In genomic region chr1:167224734-167225235, GRCh38 we compare ENCODE assay signal across 8 cellular contexts. TPM values are rescaled to one million over a fixed set of nuclear protein-coding genes. Genes with fewer than 3 reads are reported as not detected.
DNase-seq lines count a peak whose midpoint lies in the region; ATAC-seq and TF ChIP-seq lines count a peak whose summit lies in the region.
"Not testable (repeated sequence)": the region's sequence is repeated elsewhere in the genome, so short reads cannot be mapped to it uniquely, and the experiment has no call there.

No MANE protein-coding gene starts in this region.

- not testable (repeated sequence) for H3T11ph ChIP-seq in H9 (ENCODE audit: low read length)

- not testable (repeated sequence) for H2BK12ac ChIP-seq in H9 (ENCODE audit: insufficient read length, low read depth, low read length)

- H2BK5ac ChIP-seq in H9 (ENCODE audit: insufficient read length, low read length), result not testable (repeated sequence)

- peak overlapping the region in 2 of 8 donors; percentile 81 to 89 for H3K27ac Mint-ChIP-seq in CD8-positive, alpha-beta memory T cell
- H3K27ac Mint-ChIP-seq in H9, result peak overlapping the region; percentile 37 to 65 (median 58); a peak in 5 of 7 replicates
- peak overlapping the region in 1 of 3 donors; percentile 23 for H3K27ac Mint-ChIP-seq in IgD-negative memory B cell
- not testable (repeated sequence) for H3K27ac Mint-ChIP-seq in WTC11
- peak overlapping the region in 4 of 5 experiments; percentile 45 to 82 (median 59) for H3K27ac Mint-ChIP-seq in brain
- peak overlapping the region; percentile 10 for H3K27ac Mint-ChIP-seq in memory B cell
- H3K27ac Mint-ChIP-seq in stimulated activated naive B cell treated with anti-CD40 and anti-IgM and Interleukin-4, amounts not matched to agents 10 μg/mL and 1 μg/mL and 100 μg/mL, for 72 hours, result peak overlapping the region; percentile 42

- not testable (repeated sequence) for H3K9me3 ChIP-seq in CD8-positive, alpha-beta memory T cell (ENCODE audit: low read length); H9 (ENCODE audit: control insufficient read depth, low read depth, low read length)

- H2BK20ac ChIP-seq in H9 (ENCODE audit: low read depth, low read length, poor library complexity, severe bottlenecking), result not testable (repeated sequence)

- H3K18ac ChIP-seq in H9 (ENCODE audit: insufficient read length, low read depth, low read length), result not testable (repeated sequence)

- H3K4me3 Mint-ChIP-seq in CD8-positive, alpha-beta memory T cell; memory B cell; stimulated activated naive B cell treated with anti-CD40 and anti-IgM and Interleukin-4, amounts not matched to agents 10 μg/mL and 1 μg/mL and 100 μg/mL, for 72 hours: not testable (repeated sequence)
- H3K4me3 Mint-ChIP-seq in H9 (peak overlapping the region in 1 of 2 experiments; percentile 34; a peak in 3 of 5 replicates), IgD-negative memory B cell (peak overlapping the region in 3 of 4 donors; percentile 20 to 52 (median 46)), WTC11 (peak overlapping the region; percentile 14), brain (peak overlapping the region; percentile 17 to 96 (median 74))

- not testable (repeated sequence) for H3K56ac ChIP-seq in H9 (ENCODE audit: insufficient read length, low read depth, low read length)

- not testable (repeated sequence) for DNase-seq in CD8-positive, alpha-beta memory T cell; H9; WTC11 (ENCODE audit: low spot score); memory B cell (ENCODE audit: low spot score in 2 of 2); stimulated activated naive B cell treated with anti-CD40 and anti-IgM and Interleukin-4, amounts not matched to agents 10 μg/mL and 1 μg/mL and 100 μg/mL, for 72 hours
- DNase-seq in NCI-H82 (lab: John Stamatoyannopoulos, UW), result peak; percentile 37

- not testable (repeated sequence) for H3K23ac ChIP-seq in H9 (ENCODE audit: insufficient read length, low read depth, low read length)

- H3K4me1 Mint-ChIP-seq in CD8-positive, alpha-beta memory T cell, result peaks cover 36 to 74% (median 68%) of the 10 kb centered on the region in 3 donors
- H3K4me1 Mint-ChIP-seq in H9, result peaks cover 70 to 74% of the 10 kb centered on the region in 2 experiments
- peaks cover 24 to 53% (median 51%) of the 10 kb centered on the region in 3 donors for H3K4me1 Mint-ChIP-seq in IgD-negative memory B cell
- H3K4me1 Mint-ChIP-seq in WTC11, result peaks cover 69% of the 10 kb centered on the region
- peaks cover 71% of the 10 kb centered on the region for H3K4me1 Mint-ChIP-seq in brain
- peaks cover 39% of the 10 kb centered on the region for H3K4me1 Mint-ChIP-seq in memory B cell
- H3K4me1 Mint-ChIP-seq in stimulated activated naive B cell treated with anti-CD40 and anti-IgM and Interleukin-4, amounts not matched to agents 10 μg/mL and 1 μg/mL and 100 μg/mL, for 72 hours, result peaks cover 19 to 60% of the 10 kb centered on the region in 2 donors

- H3K4me1 ChIP-seq in CD8-positive, alpha-beta memory T cell (ENCODE audit: insufficient read depth, low read length), result peaks cover 27% of the 10 kb centered on the region
- not testable (repeated sequence) for H3K4me1 ChIP-seq in H9 (ENCODE audit: insufficient read depth, low read length)

- H3K27me3 Mint-ChIP-seq in CD8-positive, alpha-beta memory T cell; H9 (ENCODE audit: low read depth); IgD-negative memory B cell; WTC11 (ENCODE audit: low read depth); brain; memory B cell; stimulated activated naive B cell treated with anti-CD40 and anti-IgM and Interleukin-4, amounts not matched to agents 10 μg/mL and 1 μg/mL and 100 μg/mL, for 72 hours: not testable (repeated sequence)

- not testable (repeated sequence) for H3K79me1 ChIP-seq in H9 (ENCODE audit: insufficient read depth, low read depth, low read length, poor library complexity, severe bottlenecking)

- not testable (repeated sequence) for H2AK5ac ChIP-seq in H9 (ENCODE audit: insufficient read length, low read length)

- not testable (repeated sequence) for H4K8ac ChIP-seq in H9 (replicated peaks; ENCODE audit: insufficient read length, low read depth, low read length)

- H2AFZ ChIP-seq in H9 (ENCODE audit: low read length), result not testable (repeated sequence)

- not testable (repeated sequence) for H3K14ac ChIP-seq in H9 (ENCODE audit: insufficient read depth, low read length)

- H4K20me1 ChIP-seq in H9 (ENCODE audit: control insufficient read depth, insufficient read depth, insufficient read length), result not testable (repeated sequence)

- ATAC-seq in WTC11; memory B cell (ENCODE audit: low read depth); stimulated activated naive B cell treated with anti-CD40 and anti-IgM and Interleukin-4, amounts not matched to agents 10 μg/mL and 1 μg/mL and 100 μg/mL, for 72 hours (replicated peaks): not testable (repeated sequence)

- not testable (repeated sequence) for H3K36me3 ChIP-seq in CD8-positive, alpha-beta memory T cell (ENCODE audit: insufficient read depth, low read length)

- POLR2A ChIA-PET in CD8-positive, alpha-beta memory T cell (lab: Charles Lee); WTC11 (lab: Charles Lee): not testable (repeated sequence)

- H3K27me3 ChIP-seq in CD8-positive, alpha-beta memory T cell (ENCODE audit: insufficient read depth, low read length, poor library complexity, severe bottlenecking); H9 (ENCODE audit: insufficient read depth, low read length): not testable (repeated sequence)

- peak overlapping the region; percentile 42 for H3K27ac ChIP-seq in CD8-positive, alpha-beta memory T cell (ENCODE audit: low read depth, low read length)
- H3K27ac ChIP-seq in H9 (ENCODE audit: insufficient read length, low read depth, low read length), result not testable (repeated sequence)

- no CpG with 5 or more reads among the region's 15 CpGs for WGBS in H9 (ENCODE audit: extremely low coverage, insufficient read length, low lambda C conversion rate)

- not testable (repeated sequence) for TF ChIP-seq CTCF in H9 (conservative IDR thresholded peaks at IDR 0.05); WTC11 (IDR thresholded peaks at IDR 0.05); brain (conservative IDR thresholded peaks at IDR 0.05)

- CTCF ChIA-PET in CD8-positive, alpha-beta memory T cell (lab: Charles Lee); WTC11 (lab: Charles Lee): not testable (repeated sequence)

- H4K91ac ChIP-seq in H9 (ENCODE audit: insufficient read length, low read depth, low read length), result not testable (repeated sequence)

- not testable (repeated sequence) for H3K4ac ChIP-seq in H9 (ENCODE audit: low read depth, low read length)

- H2BK15ac ChIP-seq in H9 (ENCODE audit: low read depth, low read length), result not testable (repeated sequence)

- H3K9me3 Mint-ChIP-seq in CD8-positive, alpha-beta memory T cell; H9; IgD-negative memory B cell; WTC11; brain; memory B cell; stimulated activated naive B cell treated with anti-CD40 and anti-IgM and Interleukin-4, amounts not matched to agents 10 μg/mL and 1 μg/mL and 100 μg/mL, for 72 hours: not testable (repeated sequence)

- H4K5ac ChIP-seq in H9 (ENCODE audit: insufficient read length, low read depth, low read length), result not testable (repeated sequence)

- H3K9ac ChIP-seq in H9 (ENCODE audit: extremely low read depth, insufficient read length, low read length), result not testable (repeated sequence)

- H3K4me2 ChIP-seq in H9 (ENCODE audit: insufficient read depth, insufficient read length, low read length), result not testable (repeated sequence)

- H3K79me2 ChIP-seq in H9 (ENCODE audit: insufficient read depth, low read length), result peaks cover 49% of the 10 kb centered on the region; the same call in 1 of the 2 replicates

- H3K4me3 ChIP-seq in CD8-positive, alpha-beta memory T cell (ENCODE audit: low read length), result not testable (repeated sequence)

- H3K23me2 ChIP-seq in H9 (ENCODE audit: insufficient read length, low read depth, low read length, poor library complexity, severe bottlenecking), result not testable (repeated sequence)

- H3K36me3 Mint-ChIP-seq in CD8-positive, alpha-beta memory T cell, result peaks cover 0 to 12% (median 3%) of the 10 kb centered on the region in 3 donors
- H3K36me3 Mint-ChIP-seq in H9 (ENCODE audit: insufficient read depth in 1 of 3, low read depth in 3 of 3); IgD-negative memory B cell; WTC11; brain; memory B cell; stimulated activated naive B cell treated with anti-CD40 and anti-IgM and Interleukin-4, amounts not matched to agents 10 μg/mL and 1 μg/mL and 100 μg/mL, for 72 hours: not testable (repeated sequence)

- H2BK120ac ChIP-seq in H9 (ENCODE audit: low read depth, low read length, poor library complexity, severe bottlenecking), result not testable (repeated sequence)

RNA-seq across cellular contexts. Expression of gene POU2F1, which starts 4.1 kb away (rescaled TPM):
- total RNA-seq in CD8-positive, alpha-beta memory T cell, result 10 to 100 TPM; 12.3 to 13.5 TPM
- polyA plus RNA-seq in CD8-positive, alpha-beta memory T cell, result 11.8 TPM
- total RNA-seq in H9 (2021) (54.8 and 62.5 TPM in 2 replicates), WTC11 (2021) (51.0 to 55.0 TPM (median 51.3 TPM) in 3 replicates)
- polyA plus RNA-seq in IgD-negative memory B cell (20.4 TPM), brain (ENCODE audit: insufficient read depth, low read depth, low replicate concordance) (5.8 TPM)
